2 cellular contexts compared by ENCODE assay signal in genomic region chrX:70171636-70172035, GRCh38.
TF ChIP-seq lines count a peak whose summit lies in the region.

No MANE protein-coding gene starts in this region.

TF ChIP-seq in IMR-90, 13 proteins besides CTCF, POLR2A, EP300 and RAD21:
- TF ChIP-seq MAZ (IDR thresholded peaks at IDR 0.05; ENCODE audit: borderline replicate concordance, low read depth, low read length) (no peak), RFX5 (IDR thresholded peaks at IDR 0.05; ENCODE audit: low read depth, low read length) (no peak), CHD1 (IDR thresholded peaks at IDR 0.05; ENCODE audit: low read depth, low read length) (no peak), MAFK (IDR thresholded peaks at IDR 0.05; ENCODE audit: low read depth, low read length) (no peak), MXI1 (IDR thresholded peaks at IDR 0.05; ENCODE audit: borderline replicate concordance, low read depth, low read length) (no peak), USF2 (IDR thresholded peaks at IDR 0.05; ENCODE audit: low read depth, low read length) (no peak), CEBPB (IDR thresholded peaks at IDR 0.05; ENCODE audit: low read depth, low read length) (no peak), FOS (IDR thresholded peaks at IDR 0.05; ENCODE audit: low read depth, low read length) (no peak), BHLHE40 (IDR thresholded peaks at IDR 0.05; ENCODE audit: low read depth, low read length) (no peak), SMC3 (IDR thresholded peaks at IDR 0.05; ENCODE audit: low read depth, low read length) (no peak), ELK1 (IDR thresholded peaks at IDR 0.05; ENCODE audit: borderline replicate concordance, low read depth, low read length) (no peak)

TF ChIP-seq in WTC11, 78 proteins besides CTCF, POLR2A, EP300 and RAD21:
- TF ChIP-seq ZSCAN18 (CRISPR knock-in tag; IDR thresholded peaks at IDR 0.05) (no peak), ZNF317 (CRISPR knock-in tag; IDR thresholded peaks at IDR 0.05; ENCODE audit: borderline replicate concordance, low read depth) (no peak), ZNF416 (CRISPR knock-in tag; IDR thresholded peaks at IDR 0.05) (no peak), HMGA2 (CRISPR knock-in tag; IDR thresholded peaks at IDR 0.05) (no peak), ZNF138 (CRISPR knock-in tag; conservative IDR thresholded peaks at IDR 0.05) (no peak), CBFB (CRISPR knock-in tag; IDR thresholded peaks at IDR 0.05; ENCODE audit: low read depth) (no peak), FOXP1 (CRISPR knock-in tag; IDR thresholded peaks at IDR 0.05; ENCODE audit: borderline replicate concordance) (no peak), ATF6 (CRISPR knock-in tag; IDR thresholded peaks at IDR 0.05) (no peak), GABPB1 (CRISPR knock-in tag; IDR thresholded peaks at IDR 0.05) (no peak)
